Comparison of ENCODE assay signal across 8 cellular contexts in genomic region chr10:45673074-45673628, GRCh38. TPM values are rescaled to one million over a fixed set of nuclear protein-coding genes. Genes with fewer than 3 reads are reported as not detected.
A peak's percentile ranks its signal among the peaks of the same experiment; 100 is the strongest.
DNase-seq lines count a peak whose midpoint lies in the region; ATAC-seq, FAIRE-seq and TF ChIP-seq lines count a peak whose summit lies in the region.

No MANE protein-coding gene starts in this region.

- TF ChIP-seq POLR2A in HepG2 (IDR thresholded peaks at IDR 0.05; ENCODE audit: insufficient read depth in 1 of 2, low read depth in 2 of 2, low read length in 2 of 2), result no peak
- TF ChIP-seq POLR2A in tibial nerve (IDR thresholded peaks at IDR 0.05), result no peak

- CTCF ChIA-PET in HepG2 (lab: Yijun Ruan, JAX; ENCODE audit: low intra/inter-chr PET ratio, low total read pairs), result interaction anchor here (1.9 kb wide), 1 partner anchor 208 kb away, joined by 27 read pairs; no protein-coding TSS in a partner anchor

- POLR2A ChIA-PET in HepG2 (lab: Yijun Ruan, JAX), result interaction anchor here (1.5 kb wide), 1 partner anchor 201 kb away, joined by 3 read pairs; no protein-coding TSS in a partner anchor

- H3K36me3 ChIP-seq in BE2C (no peaks in the 10 kb centered on the region), HUES48 (ENCODE audit: control insufficient read depth, insufficient read depth, low read length) (no peaks in the 10 kb centered on the region), HepG2 (replicated peaks in 1 of 2; ENCODE audit: control insufficient read depth in 1 of 2, insufficient read depth in 2 of 2, low read length in 2 of 2) (no peaks in the 10 kb centered on the region), tibial nerve (no peaks in the 10 kb centered on the region)

- H3K4me2 ChIP-seq in HepG2 (ENCODE audit: low read depth, low read length), result peak overlapping the region; percentile 77

- no peaks in the 10 kb centered on the region for H4K20me1 ChIP-seq in HepG2 (ENCODE audit: insufficient read depth, low read length)

- H3K27me3 ChIP-seq in BE2C, result no peaks in the 10 kb centered on the region
- no peaks in the 10 kb centered on the region for H3K27me3 ChIP-seq in HUES48 (ENCODE audit: control insufficient read depth, insufficient read depth, low read length)
- no peaks in the 10 kb centered on the region for H3K27me3 ChIP-seq in HepG2 (ENCODE audit: control insufficient read depth in 1 of 2, insufficient read depth in 2 of 2, low read length in 2 of 2)
- no peaks in the 10 kb centered on the region for H3K27me3 ChIP-seq in tibial nerve

- H3K4me3 ChIP-seq in BE2C (ENCODE audit: low read depth, low read length), result peak overlapping the region; percentile 25
- peak overlapping the region; percentile 78 for H3K4me3 ChIP-seq in HUES48 (ENCODE audit: low read depth, low read length)
- peak overlapping the region; percentile 89 for H3K4me3 ChIP-seq in astrocyte of the spinal cord (ENCODE audit: low read depth, low read length)
- peak overlapping the region; percentile 9 to 65 (median 24); a peak in 5 of 6 replicates for H3K4me3 ChIP-seq in HepG2 (replicated peaks in 1 of 3; ENCODE audit: insufficient read depth in 1 of 3, low read depth in 2 of 3, low read length in 3 of 3)
- peak overlapping the region; percentile 61 to 87 (median 78) for H3K4me3 ChIP-seq in tibial nerve

- H3K4me1 ChIP-seq in BE2C (no peaks in the 10 kb centered on the region), HUES48 (ENCODE audit: control insufficient read depth, insufficient read depth, low read length) (peaks cover 3% of the 10 kb centered on the region; the same call in 1 of the 2 replicates), HepG2 (ENCODE audit: insufficient read depth, low read length) (peaks cover 23% of the 10 kb centered on the region), tibial nerve (peaks cover 0 to 17% (median 8%) of the 10 kb centered on the region in 4 donors)

- H3K27ac ChIP-seq in HUES48 (ENCODE audit: low read depth, low read length) (peak overlapping the region; percentile 88), HepG2 (ENCODE audit: extremely low read length, insufficient read depth, low read length) (peak overlapping the region; percentile 80), tibial nerve (peak overlapping the region; percentile 50 to 91 (median 84))

- no peak for TF ChIP-seq RAD21 in HepG2 (CRISPR knock-in tag; IDR thresholded peaks at IDR 0.05)

- no peak for FAIRE-seq in HepG2 (lab: Jason Lieb, UNC)

- in situ Hi-C loops in astrocyte of the spinal cord (cut with HindIII; ENCODE audit: low sequenced_read_pairs), result no loop called here
- in situ Hi-C loops in HepG2 (cut with HindIII; ENCODE audit: extremely low pct_ligation_motif_present, low pct_unique_long_range_greater_than_20kb), result loop anchor here (5.0 to 25.0 kb wide), 2 partner anchors 206 to 436 kb away; no protein-coding TSS in a partner anchor

- H2AFZ ChIP-seq in HepG2 (ENCODE audit: low read length), result no peak overlapping the region

- peak overlapping the region; percentile 58 for H3K9ac ChIP-seq in HUES48 (ENCODE audit: low read depth, low read length)
- H3K9ac ChIP-seq in HepG2 (ENCODE audit: insufficient read depth, low read depth, low read length), result peak overlapping the region; percentile 65

- TF ChIP-seq CTCF in BE2C (IDR thresholded peaks at IDR 0.05; ENCODE audit: low read depth, low read length) (no peak), astrocyte of the spinal cord (IDR thresholded peaks at IDR 0.05; ENCODE audit: low read depth, low read length) (no peak), HepG2 (CRISPR knock-in tag; IDR thresholded peaks at IDR 0.05) (no peak), tibial nerve (IDR thresholded peaks at IDR 0.05) (no peak)

- DNase-seq in BE2C, result no peak
- no peak for DNase-seq in astrocyte of the spinal cord (ENCODE audit: low read depth, low spot score)
- peak; percentile 37 for DNase-seq in HepG2 (ENCODE audit: low spot score)
- peak in 1 of 2 donors; percentile 11 for DNase-seq in tibial nerve (ENCODE audit: low spot score in 2 of 2)
- no peak for DNase-seq in stimulated activated CD4-positive, alpha-beta T cell treated with anti-CD3 and anti-CD28 coated beads, Interleukin-4, amount 100 ng/mL, for 1 hour
- no peak for DNase-seq in LoVo (ENCODE audit: low spot score)

- intact Hi-C loops in HepG2 (cut with micrococcal nuclease; ENCODE audit: unreplicated experiment), result loop anchor here (1.0 to 5.0 kb wide), 3 partner anchors 76 to 438 kb away; no protein-coding TSS in a partner anchor

- BruUV-seq in HepG2 (replicated peaks; lab: Mats Ljungman, UMichigan), result TSS peak; percentile 93

- TF ChIP-seq EP300 in HepG2 (IDR thresholded peaks at IDR 0.05; ENCODE audit: low read depth in 2 of 2, low read length in 2 of 2) (no peak), HepG2 (CRISPR knock-in tag; IDR thresholded peaks at IDR 0.05; ENCODE audit: borderline replicate concordance) (no peak), tibial nerve (IDR thresholded peaks at IDR 0.05) (no peak)

- ATAC-seq in HepG2, result peak; percentile 16
- no peak for ATAC-seq in GM21528 (IDR thresholded peaks at IDR 0.05; ENCODE audit: low FRiP score, unreplicated experiment)

- no peaks in the 10 kb centered on the region for H3K9me3 ChIP-seq in BE2C
- H3K9me3 ChIP-seq in HUES48 (ENCODE audit: control insufficient read depth, insufficient read depth, low read length), result no peaks in the 10 kb centered on the region
- H3K9me3 ChIP-seq in HepG2 (ENCODE audit: low read length), result no peaks in the 10 kb centered on the region
- no peaks in the 10 kb centered on the region for H3K9me3 ChIP-seq in tibial nerve

- H3K79me2 ChIP-seq in HepG2 (ENCODE audit: insufficient read depth, low read length), result no peaks in the 10 kb centered on the region

- 50% methylated on average over 7 of the region's 19 CpGs for WGBS in HepG2 (ENCODE audit: low lambda C conversion rate)
- 48 to 49% methylated on average over 13 to 18 of the region's 19 CpGs for whole genome bisulfite sequencing in tibial nerve, 2 donors

TF ChIP-seq in HepG2, 621 proteins besides CTCF, POLR2A, EP300 and RAD21 (continues in another document):
- no peak for TF ChIP-seq RELA (CRISPR knock-in tag; IDR thresholded peaks at IDR 0.05)

RNA-seq across cellular contexts. Expression of gene ZFAND4, which starts 0.6 kb away (rescaled TPM):
- polyA plus RNA-seq in BE2C (2012; ENCODE audit: insufficient read depth, insufficient read length, low read depth), result 4.8 TPM
- total RNA-seq in HepG2 (2016; rRNA removed; fragmentation: Illumina TruSeq; extraction: Trizol) (9.2 and 9.7 TPM in 2 replicates), tibial nerve (10 to 100 TPM; 23.8 to 40.0 (median 32.1) TPM)
- 11.3 and 12.0 TPM in 2 replicates for total RNA-seq in HepG2 (2016; cell fraction: cytosol; rRNA removed; fragmentation: Illumina TruSeq; extraction: Trizol; ENCODE audit: low read depth)
- 8.9 and 9.0 TPM in 2 replicates for total RNA-seq in HepG2 (2016; cell fraction: insoluble cytoplasmic fraction; rRNA removed; fragmentation: Illumina TruSeq; extraction: Trizol)
- 11.4 and 13.4 TPM in 2 replicates for total RNA-seq in HepG2 (2016; cell fraction: membrane; rRNA removed; fragmentation: Illumina TruSeq; extraction: Trizol)
- 9.7 and 11.2 TPM in 2 replicates for total RNA-seq in HepG2 (2016; cell fraction: nucleus; rRNA removed; fragmentation: Illumina TruSeq; extraction: Trizol)
- polyA plus RNA-seq in HepG2 (2011; rRNA removed), result 2.9 and 3.0 TPM in 2 replicates
- 1.4 and 2.1 TPM in 2 replicates for polyA plus RNA-seq in HepG2 (2011; cell fraction: cytosol; rRNA removed)
- 2.9 and 3.1 TPM in 2 replicates for polyA plus RNA-seq in HepG2 (2011; cell fraction: nucleus; rRNA removed)
- polyA plus RNA-seq in HepG2 (2012), result 3.4 and 3.8 TPM in 2 replicates
- polyA plus RNA-seq in HepG2 (2016; cell fraction: cytosol; fragmentation: Illumina TruSeq; extraction: Trizol; ENCODE audit: low read depth), result 1.1 and 2.3 TPM in 2 replicates
- polyA plus RNA-seq in HepG2 (2016; cell fraction: insoluble cytoplasmic fraction; fragmentation: Illumina TruSeq; extraction: Trizol; ENCODE audit: low read depth), result 5.2 and 5.9 TPM in 2 replicates
- 2.8 and 3.9 TPM in 2 replicates for polyA plus RNA-seq in HepG2 (2016; cell fraction: membrane; fragmentation: Illumina TruSeq; extraction: Trizol; ENCODE audit: low read depth)
- polyA plus RNA-seq in HepG2 (2016; cell fraction: nucleus; fragmentation: Illumina TruSeq; extraction: Trizol; ENCODE audit: insufficient read depth, low read depth), result 5.8 TPM in 2 replicates
- polyA minus RNA-seq in HepG2 (2011; rRNA and poly(A)+ RNA removed; ENCODE audit: low replicate concordance), result 2.7 and 4.3 TPM in 2 replicates
- polyA minus RNA-seq in HepG2 (2011; cell fraction: cytosol; rRNA and poly(A)+ RNA removed), result 2.9 and 4.4 TPM in 2 replicates
- 16.7 and 17.5 TPM in 2 replicates for polyA minus RNA-seq in HepG2 (2011; cell fraction: nucleus; rRNA and poly(A)+ RNA removed)

RNA-seq across cellular contexts. Expression of gene WASHC2C, which starts 53.9 kb away (rescaled TPM):
- polyA plus RNA-seq in BE2C (2012; ENCODE audit: insufficient read depth, insufficient read length, low read depth), result 7.3 TPM
- total RNA-seq in HepG2 (2016; rRNA removed; fragmentation: Illumina TruSeq; extraction: Trizol) (19.1 and 20.8 TPM in 2 replicates), tibial nerve (10 to 100 TPM; 36.7 to 41.1 (median 38.0) TPM)
- total RNA-seq in HepG2 (2016; cell fraction: cytosol; rRNA removed; fragmentation: Illumina TruSeq; extraction: Trizol; ENCODE audit: low read depth), result 4.8 and 4.9 TPM in 2 replicates
- total RNA-seq in HepG2 (2016; cell fraction: insoluble cytoplasmic fraction; rRNA removed; fragmentation: Illumina TruSeq; extraction: Trizol), result 18.7 and 21.2 TPM in 2 replicates
- total RNA-seq in HepG2 (2016; cell fraction: membrane; rRNA removed; fragmentation: Illumina TruSeq; extraction: Trizol), result 6.2 and 7.1 TPM in 2 replicates
- total RNA-seq in HepG2 (2016; cell fraction: nucleus; rRNA removed; fragmentation: Illumina TruSeq; extraction: Trizol), result 25.9 and 29.1 TPM in 2 replicates
- polyA plus RNA-seq in HepG2 (2011; rRNA removed), result 17.3 and 17.8 TPM in 2 replicates
- 7.0 and 7.1 TPM in 2 replicates for polyA plus RNA-seq in HepG2 (2011; cell fraction: cytosol; rRNA removed)
- polyA plus RNA-seq in HepG2 (2011; cell fraction: nucleus; rRNA removed), result 42.7 and 47.3 TPM in 2 replicates
- 12.5 and 12.9 TPM in 2 replicates for polyA plus RNA-seq in HepG2 (2012)
- polyA plus RNA-seq in HepG2 (2016; cell fraction: cytosol; fragmentation: Illumina TruSeq; extraction: Trizol; ENCODE audit: low read depth), result 1.4 and 1.9 TPM in 2 replicates
- 15.1 and 16.3 TPM in 2 replicates for polyA plus RNA-seq in HepG2 (2016; cell fraction: insoluble cytoplasmic fraction; fragmentation: Illumina TruSeq; extraction: Trizol; ENCODE audit: low read depth)
- 3.0 and 3.8 TPM in 2 replicates for polyA plus RNA-seq in HepG2 (2016; cell fraction: membrane; fragmentation: Illumina TruSeq; extraction: Trizol; ENCODE audit: low read depth)
- 55.5 and 56.4 TPM in 2 replicates for polyA plus RNA-seq in HepG2 (2016; cell fraction: nucleus; fragmentation: Illumina TruSeq; extraction: Trizol; ENCODE audit: insufficient read depth, low read depth)
- polyA minus RNA-seq in HepG2 (2011; rRNA and poly(A)+ RNA removed; ENCODE audit: low replicate concordance), result 8.0 and 18.3 TPM in 2 replicates
- polyA minus RNA-seq in HepG2 (2011; cell fraction: cytosol; rRNA and poly(A)+ RNA removed), result 8.4 and 9.6 TPM in 2 replicates
- polyA minus RNA-seq in HepG2 (2011; cell fraction: nucleus; rRNA and poly(A)+ RNA removed), result 39.1 and 55.3 TPM in 2 replicates

Comparison
In these comparisons a context has a peak if more than half of its experiments do, and no peak if none do; other contexts are left out.
1. H3K4me3 ChIP-seq: peak in every context shown above with its lines; median percentile 89 in astrocyte of the spinal cord; 78 in HUES48; 78 in tibial nerve; 25 in BE2C; 24 in HepG2.